8 cellular contexts compared by ENCODE assay signal in the genomic region with DNA sequence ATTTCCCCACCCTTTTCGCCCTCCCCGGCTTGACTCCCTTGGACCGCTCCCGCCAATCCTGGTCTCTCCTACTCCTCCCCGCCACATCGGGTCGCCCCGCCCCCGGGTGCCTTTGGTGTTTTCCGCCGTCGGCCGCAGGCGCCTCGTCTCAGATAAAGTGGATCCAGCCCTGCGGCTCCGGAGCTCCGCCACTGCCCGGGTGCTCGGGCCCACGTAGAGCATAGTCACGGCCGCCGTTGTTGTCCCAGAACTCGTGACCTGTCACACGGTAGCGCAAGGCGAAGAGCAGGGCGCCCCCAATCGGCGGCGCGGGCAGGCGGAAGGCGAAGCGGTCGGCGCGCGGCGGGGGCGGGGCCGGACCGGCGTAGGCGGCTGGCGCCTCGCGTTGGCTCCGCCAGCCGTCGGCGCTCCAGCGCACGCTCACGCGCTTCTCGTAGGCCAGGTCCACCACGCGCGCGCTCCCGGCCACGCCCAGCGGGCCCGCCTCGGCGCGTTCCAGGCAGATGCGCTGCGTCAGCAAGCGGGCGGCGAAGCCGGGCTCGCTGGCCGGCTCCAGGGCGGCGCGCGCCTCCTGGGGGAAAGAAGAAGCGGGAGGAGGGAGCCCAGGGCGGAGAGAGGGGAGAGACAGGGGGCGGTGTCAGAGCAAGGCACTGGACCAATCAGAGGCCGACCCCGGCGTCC.
A peak's percentile ranks its signal among the peaks of the same experiment; 100 is the strongest.
DNase-seq lines count a peak whose midpoint lies in the region; ATAC-seq lines count a peak whose summit lies in the region.

No MANE protein-coding gene starts in this region.

- peak; percentile 95 to 100 for DNase-seq in AML-193 (lab: John Stamatoyannopoulos, UW)
- DNase-seq in NCI-H345 (lab: John Stamatoyannopoulos, UW), result peak; percentile 99
- peak; percentile 97 for DNase-seq in cerebellar cortex (ENCODE audit: low spot score)
- DNase-seq in kidney glomerular epithelial cell (lab: John Stamatoyannopoulos, UW), result peak; percentile 99
- DNase-seq in stimulated activated CD4-positive, alpha-beta T cell treated with anti-CD3 and anti-CD28 coated beads, Interleukin-15, amount 100 ng/mL, for 48 hours (ENCODE audit: low read depth in 2 of 2), result peak; percentile 93 to 96

- ATAC-seq in GM19035 (IDR thresholded peaks at IDR 0.05; ENCODE audit: unreplicated experiment) (peak; percentile 75), HG03342 (IDR thresholded peaks at IDR 0.05; ENCODE audit: unreplicated experiment) (peak; percentile 81)
- ATAC-seq in activated CD4-positive, CD25-positive, alpha-beta regulatory T cell treated with anti-CD3 and anti-CD28 coated beads, Interleukin-2, amount 50 U/mL, for 24 hours, result peak; percentile 81 to 84

Comparison
In these comparisons a context has a peak if more than half of its experiments do, and no peak if none do; other contexts are left out.
1. Peak in every context shown above with its lines: DNase-seq and ATAC-seq.